8 cellular contexts compared by ENCODE assay signal in genomic region chr1:108199781-108200626, GRCh38. TPM values are rescaled to one million over a fixed set of nuclear protein-coding genes. Genes with fewer than 3 reads are reported as not detected.
DNase-seq lines count a peak whose midpoint lies in the region; ATAC-seq, FAIRE-seq and TF ChIP-seq lines count a peak whose summit lies in the region.

Gene SLC25A24 (minus strand): TSS chr1:108200343. CDS start chr1:108200138, 205 bp downstream.

- peak within 1 kb of the TSS; percentile 78 for H3K4me2 ChIP-seq in A549

- H3K9me3 Mint-ChIP-seq in dendritic cell treated with granulocyte-macrophage colony-stimulating factor and Interleukin-4, amounts not matched to agents 40 ng/mL and 50 ng/mL, for 4 days: peaks cover 14% of the 10 kb centered on the region

- H3K4me1 Mint-ChIP-seq in dendritic cell treated with granulocyte-macrophage colony-stimulating factor and Interleukin-4, amounts not matched to agents 40 ng/mL and 50 ng/mL, for 4 days (ENCODE audit: low read depth): peaks cover 48% of the 10 kb centered on the region

- POLR2A ChIA-PET in A549 (lab: Yijun Ruan, JAX): interaction anchor here (0.7 to 1.7 kb wide), 9 partner anchors 9 to 492 kb away, joined by 3 to 13 read pairs (median 6); partner anchors contain the start of genes EEIG2, HENMT1 and PRPF38B

- intact Hi-C loops in dendritic cell treated with granulocyte-macrophage colony-stimulating factor and Interleukin-4, amounts not matched to agents 40 ng/mL and 50 ng/mL, for 4 days (cut with micrococcal nuclease): loop anchor here (5.0 to 10.0 kb wide), 2 partner anchors 58 to 415 kb away; no protein-coding TSS in a partner anchor
- intact Hi-C loops in left lung (cut with DNase I): no loop called here

- TF ChIP-seq EP300 in A549 (IDR thresholded peaks at IDR 0.05): no peak

- 2% methylated on average over 6 of the region's 96 CpGs for WGBS in A549 (ENCODE audit: missing lambda C conversion rate)

- CTCF ChIA-PET in A549 (lab: Yijun Ruan, JAX): interaction anchor here (0.9 to 2.5 kb wide), 5 partner anchors 11 to 16 kb away, joined by 3 to 9 read pairs (median 4); no protein-coding TSS in a partner anchor

- peaks cover 54% of the 10 kb centered on the region for H3K36me3 Mint-ChIP-seq in dendritic cell treated with granulocyte-macrophage colony-stimulating factor and Interleukin-4, amounts not matched to agents 40 ng/mL and 50 ng/mL, for 4 days (ENCODE audit: low read depth)

- peak; percentile 74 for TF ChIP-seq POLR2A in A549 (IDR thresholded peaks at IDR 0.05; ENCODE audit: low read length)

- no peak for FAIRE-seq in A549 (lab: Jason Lieb, UNC)
- FAIRE-seq in GM18507 (lab: Jason Lieb, UNC): no peak

- H3K9me3 ChIP-seq in A549 (peaks cover 4% of the 10 kb centered on the region; the same call in 2 of the 3 replicates), left lung (peaks cover 0 to 4% of the 10 kb centered on the region in 2 donors)

- TF ChIP-seq CTCF in A549 (IDR thresholded peaks at IDR 0.05) (no peak), left lung (IDR thresholded peaks at IDR 0.05) (no peak)

- H3K4me3 Mint-ChIP-seq in dendritic cell treated with granulocyte-macrophage colony-stimulating factor and Interleukin-4, amounts not matched to agents 40 ng/mL and 50 ng/mL, for 4 days: peak within 1 kb of the TSS; percentile 96

- peaks cover 1% of the 10 kb centered on the region for H3K27me3 Mint-ChIP-seq in dendritic cell treated with granulocyte-macrophage colony-stimulating factor and Interleukin-4, amounts not matched to agents 40 ng/mL and 50 ng/mL, for 4 days

- peak within 1 kb of the TSS; percentile 75 for H3K4me3 ChIP-seq in A549
- H3K4me3 ChIP-seq in left lung: peak within 1 kb of the TSS; percentile 81 to 97

- peak within 1 kb of the TSS; percentile 99 for H3K27ac Mint-ChIP-seq in dendritic cell treated with granulocyte-macrophage colony-stimulating factor and Interleukin-4, amounts not matched to agents 40 ng/mL and 50 ng/mL, for 4 days

- peaks cover 0 to 22% of the 10 kb centered on the region in 2 donors for H3K36me3 ChIP-seq in left lung

- H3K4me1 ChIP-seq in A549 (peaks cover 16% of the 10 kb centered on the region; the same call in 1 of the 3 replicates), left lung (peaks cover 16 to 40% of the 10 kb centered on the region in 2 donors)

- H3K27ac ChIP-seq in A549: peak within 1 kb of the TSS; percentile 94 to 98
- peak within 1 kb of the TSS; percentile 94 to 95 for H3K27ac ChIP-seq in left lung

- peak; percentile 96 to 98 for ATAC-seq in A549
- ATAC-seq in HG03064 (IDR thresholded peaks at IDR 0.05; ENCODE audit: low read depth, unreplicated experiment): peak; percentile 65
- ATAC-seq in left lung: peak; percentile 98

- TF ChIP-seq RAD21 in A549 (conservative IDR thresholded peaks at IDR 0.05 in 1 of 2, IDR thresholded peaks at IDR 0.05 in 1 of 2): no peak

- no peaks in the 10 kb centered on the region for H3K27me3 ChIP-seq in left lung

- peak; percentile 76 to 78 for DNase-seq in A549 (ENCODE audit: low read depth in 1 of 2, low spot score in 1 of 2)
- peak; percentile 49 for DNase-seq in GM18507 (ENCODE audit: extremely low spot score, insufficient read length, low read depth)
- peak; percentile 57 for DNase-seq in NCI-H446 treated with DMSO at 0.1 percent for 48 hours (lab: John Stamatoyannopoulos, UW)
- DNase-seq in activated CD4-positive, alpha-beta T cell treated with anti-CD3 and anti-CD28 coated beads, Interleukin-2, amount 50 U/mL, for 1 hour: peak; percentile 68
- DNase-seq in left lung: peak; percentile 90 to 98
- peak; percentile 63 to 67 for DNase-seq in stimulated activated CD4-positive, alpha-beta T cell treated with anti-CD3 and anti-CD28 coated beads, Interleukin-2, amount 100 ng/mL, for 48 hours

TF ChIP-seq in A549, 52 proteins besides CTCF, POLR2A, EP300 and RAD21 (continues in another document):
- TF ChIP-seq CBX2 (IDR thresholded peaks at IDR 0.05; ENCODE audit: borderline replicate concordance, low read depth): no peak
- no peak for TF ChIP-seq ZSCAN20 (CRISPR knock-in tag; IDR thresholded peaks at IDR 0.05)
- TF ChIP-seq CHD2 (IDR thresholded peaks at IDR 0.05; ENCODE audit: low read length, partially characterized antibody): no peak
- no peak for TF ChIP-seq RNF2 (IDR thresholded peaks at IDR 0.05; ENCODE audit: borderline replicate concordance, low read depth)
- TF ChIP-seq HDAC2 (IDR thresholded peaks at IDR 0.05): no peak
- no peak for TF ChIP-seq CBX8 (IDR thresholded peaks at IDR 0.05)
- TF ChIP-seq SREBF2 (IDR thresholded peaks at IDR 0.05): no peak
- no peak for TF ChIP-seq CHD4 (IDR thresholded peaks at IDR 0.05; ENCODE audit: borderline replicate concordance)
- TF ChIP-seq EHMT2 (IDR thresholded peaks at IDR 0.05; ENCODE audit: low read depth): no peak
- TF ChIP-seq ZC3H11A (IDR thresholded peaks at IDR 0.05): no peak
- no peak for TF ChIP-seq USF2 (IDR thresholded peaks at IDR 0.05)
- no peak for TF ChIP-seq HES2 (IDR thresholded peaks at IDR 0.05)
- TF ChIP-seq MAZ (IDR thresholded peaks at IDR 0.05; ENCODE audit: borderline replicate concordance, low read depth, low read length): no peak
- no peak for TF ChIP-seq HOXB13 (CRISPR knock-in tag; IDR thresholded peaks at IDR 0.05; ENCODE audit: low read depth)
- TF ChIP-seq PBX3 (IDR thresholded peaks at IDR 0.05): 0 out of 2 replicates have a peak, but pooled peaks have one; percentile 23
- no peak for TF ChIP-seq KDM1A (IDR thresholded peaks at IDR 0.05; ENCODE audit: low read depth)
- TF ChIP-seq RCOR1 (IDR thresholded peaks at IDR 0.05; ENCODE audit: low read depth, low read length): no peak
- TF ChIP-seq HOXB5 (CRISPR knock-in tag; IDR thresholded peaks at IDR 0.05): no peak
- peak; percentile 29; the same call in 1 of the 2 replicates for TF ChIP-seq REST (IDR thresholded peaks at IDR 0.05)
- no peak for TF ChIP-seq KDM5A (IDR thresholded peaks at IDR 0.05)

RNA-seq across cellular contexts. Expression of gene SLC25A24, which starts in this region (rescaled TPM):
- 34.2 and 45.6 TPM in 2 replicates for polyA plus RNA-seq in A549 (2011; rRNA removed)
- polyA plus RNA-seq in A549 (2012; cell fraction: cytosol; rRNA removed): 9.3 and 11.3 TPM in 2 replicates
- polyA plus RNA-seq in A549 (2012; cell fraction: nucleus; rRNA removed): 5.1 and 6.6 TPM in 2 replicates
- 24.1 to 25.5 TPM (median 25.3 TPM) in 3 replicates for polyA plus RNA-seq in A549 (2017; fragmentation: RNase III; extraction: RNeasy Plus Mini Kit Qiagen cat#74134 plus additional on column Dnase treatment)
- 14.3 and 15.1 TPM in 2 replicates for polyA minus RNA-seq in A549 (2011; rRNA and poly(A)+ RNA removed)
- total RNA-seq in left lung: 10 to 100 TPM; 39.9 to 57.9 TPM

Comparison
In these comparisons a context has a peak if more than half of its experiments do, and no peak if none do; other contexts are left out.
1. Peak in every context shown above with its lines: DNase-seq, ATAC-seq, H3K4me3 ChIP-seq and H3K27ac ChIP-seq.